In the genomic region with DNA sequence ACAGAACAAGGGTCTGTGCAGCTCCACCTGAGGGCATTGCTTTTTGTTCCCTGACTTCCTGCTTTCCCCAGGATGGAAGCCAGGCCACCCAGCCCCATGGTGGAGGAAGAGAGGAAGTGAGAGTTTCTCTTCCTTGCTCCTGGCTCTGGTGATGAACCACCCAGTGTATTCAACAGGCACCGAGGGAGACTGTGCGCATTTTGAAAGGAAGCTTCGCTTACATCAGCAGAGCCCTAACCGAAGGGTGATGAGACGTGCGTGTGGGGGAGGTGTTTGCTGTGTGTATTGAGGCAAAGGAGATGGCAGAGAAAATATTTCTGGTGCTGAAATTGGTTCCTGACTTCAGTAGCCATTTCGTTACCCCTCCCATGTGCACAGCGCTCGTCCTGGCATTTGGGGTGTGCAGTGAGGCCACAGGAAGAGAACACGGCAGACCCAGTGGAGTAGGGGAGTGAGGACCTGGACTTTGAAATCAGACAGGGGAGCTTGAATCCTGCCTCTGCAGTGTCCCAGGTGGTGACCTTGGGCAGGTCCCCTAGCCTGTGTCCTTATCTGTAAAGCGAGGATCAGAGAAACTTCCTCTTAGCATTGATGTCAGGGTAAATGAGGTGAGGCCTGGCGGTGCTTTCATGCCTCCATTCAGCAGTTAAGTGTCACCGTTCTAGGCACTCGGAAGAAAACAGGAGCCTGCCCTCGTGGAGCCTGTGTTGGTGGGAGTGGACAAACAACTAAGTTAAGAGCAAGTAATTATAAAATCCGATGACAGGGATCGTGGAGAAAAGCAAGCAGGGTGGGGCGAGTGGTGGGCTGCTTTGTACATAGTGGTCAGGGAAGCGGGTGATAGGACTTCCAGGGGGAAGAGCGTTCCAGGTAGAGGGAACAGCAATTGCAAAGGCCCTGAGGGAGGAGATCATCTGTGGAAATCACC, we compare ENCODE assay signal across 8 cellular contexts. TPM values are rescaled to one million over a fixed set of nuclear protein-coding genes. Genes with fewer than 3 reads are reported as not detected.
DNase-seq lines count a peak whose midpoint lies in the region; ATAC-seq, FAIRE-seq and TF ChIP-seq lines count a peak whose summit lies in the region.

No MANE protein-coding gene starts in this region.

- H2BK12ac ChIP-seq in trophoblast cell (ENCODE audit: low read length), result no peak overlapping the region

- H3K9me3 Mint-ChIP-seq in T-helper 1 cell treated with Interleukin-12 subunit alpha and Interleukin-12 subunit beta and Interleukin-4 antibody, amounts not matched to agents 30 μg/mL and 1 μg/mL, for 36 hours, result peaks cover 5% of the 10 kb centered on the region
- H3K9me3 Mint-ChIP-seq in endothelial cell (ENCODE audit: unreplicated experiment), result no peaks in the 10 kb centered on the region

- no peak overlapping the region for H2BK5ac ChIP-seq in trophoblast cell (ENCODE audit: low read depth, low read length, poor library complexity)

- no peak overlapping the region for H3K9ac ChIP-seq in trophoblast cell (ENCODE audit: low read length)

- TF ChIP-seq CTCF in endothelial cell (IDR thresholded peaks at IDR 0.05; ENCODE audit: unreplicated experiment), result no peak

- H4K12ac ChIP-seq in trophoblast cell (ENCODE audit: low read depth, low read length), result no peak overlapping the region

- peaks cover 18% of the 10 kb centered on the region for H3K36me3 Mint-ChIP-seq in T-helper 1 cell treated with Interleukin-12 subunit alpha and Interleukin-12 subunit beta and Interleukin-4 antibody, amounts not matched to agents 30 μg/mL and 1 μg/mL, for 36 hours (ENCODE audit: low read depth)
- H3K36me3 Mint-ChIP-seq in endothelial cell (ENCODE audit: low read depth, unreplicated experiment), result peaks cover 14% of the 10 kb centered on the region

- peaks cover 48% of the 10 kb centered on the region for H3K4me1 Mint-ChIP-seq in T-helper 1 cell treated with Interleukin-12 subunit alpha and Interleukin-12 subunit beta and Interleukin-4 antibody, amounts not matched to agents 30 μg/mL and 1 μg/mL, for 36 hours (ENCODE audit: low read depth)
- peaks cover 72% of the 10 kb centered on the region for H3K4me1 Mint-ChIP-seq in endothelial cell (ENCODE audit: unreplicated experiment)

- H2AK5ac ChIP-seq in trophoblast cell (ENCODE audit: low read length), result no peak overlapping the region

- peaks cover 4% of the 10 kb centered on the region for H3K79me1 ChIP-seq in trophoblast cell (ENCODE audit: low read length)

- TF ChIP-seq POLR2A in GM12891 (IDR thresholded peaks at IDR 0.05; ENCODE audit: low read depth, low read length), result no peak

- H3K9me3 ChIP-seq in trophoblast cell (ENCODE audit: insufficient read depth, low read depth, low read length), result no peaks in the 10 kb centered on the region

- no peak overlapping the region for H2BK120ac ChIP-seq in trophoblast cell (ENCODE audit: insufficient read depth, low read length, poor library complexity)

- no peak overlapping the region for H3K14ac ChIP-seq in trophoblast cell (ENCODE audit: low read length)

- no peaks in the 10 kb centered on the region for H3K27me3 Mint-ChIP-seq in T-helper 1 cell treated with Interleukin-12 subunit alpha and Interleukin-12 subunit beta and Interleukin-4 antibody, amounts not matched to agents 30 μg/mL and 1 μg/mL, for 36 hours (ENCODE audit: low read depth)
- H3K27me3 Mint-ChIP-seq in endothelial cell (ENCODE audit: unreplicated experiment), result peaks cover 9% of the 10 kb centered on the region

- WGBS in trophoblast cell (ENCODE audit: extremely low coverage, insufficient coverage, insufficient read length), result 100% methylated on average over 2 of the region's 20 CpGs

- H3K23ac ChIP-seq in trophoblast cell (ENCODE audit: low read length), result no peak overlapping the region

- no peak overlapping the region for H2AFZ ChIP-seq in trophoblast cell (ENCODE audit: insufficient read depth, low read length, poor library complexity)

- H3K4me3 ChIP-seq in trophoblast cell (ENCODE audit: low read depth, low read length), result no peak overlapping the region

- peaks cover 26 to 28% of the 10 kb centered on the region in 2 experiments for H3K36me3 ChIP-seq in trophoblast cell (ENCODE audit: control insufficient read depth in 1 of 2, insufficient read depth in 2 of 2, low read length in 2 of 2)

- peak overlapping the region; percentile 87 for H3K27ac Mint-ChIP-seq in T-helper 1 cell treated with Interleukin-12 subunit alpha and Interleukin-12 subunit beta and Interleukin-4 antibody, amounts not matched to agents 30 μg/mL and 1 μg/mL, for 36 hours
- peak overlapping the region; percentile 70 for H3K27ac Mint-ChIP-seq in endothelial cell (ENCODE audit: unreplicated experiment)

- peaks cover 17 to 35% of the 10 kb centered on the region in 2 experiments for H3K4me1 ChIP-seq in trophoblast cell (ENCODE audit: control insufficient read depth in 1 of 2, insufficient read depth in 2 of 2, low read length in 2 of 2)

- H3K18ac ChIP-seq in trophoblast cell (ENCODE audit: low read length), result no peak overlapping the region

- no peak overlapping the region for H4K8ac ChIP-seq in trophoblast cell (ENCODE audit: low read depth, low read length)

- ATAC-seq in GM21529 (IDR thresholded peaks at IDR 0.05; ENCODE audit: unreplicated experiment), result no peak

- peak overlapping the region; percentile 82 for H3K4ac ChIP-seq in trophoblast cell (ENCODE audit: low read depth, low read length)

- H3K4me2 ChIP-seq in trophoblast cell (ENCODE audit: low read length), result no peak overlapping the region

- no peaks in the 10 kb centered on the region for H3K27me3 ChIP-seq in trophoblast cell (ENCODE audit: insufficient read depth, low read length)

- no peak for FAIRE-seq in GM12891 (lab: Jason Lieb, UNC)

- H4K91ac ChIP-seq in trophoblast cell (ENCODE audit: low read depth, low read length), result no peak overlapping the region

- peaks cover 64% of the 10 kb centered on the region for H3K79me2 ChIP-seq in trophoblast cell (ENCODE audit: control insufficient read depth, insufficient read depth, low read length, poor library complexity)

- peak overlapping the region; percentile 76 for H3K4me3 Mint-ChIP-seq in T-helper 1 cell treated with Interleukin-12 subunit alpha and Interleukin-12 subunit beta and Interleukin-4 antibody, amounts not matched to agents 30 μg/mL and 1 μg/mL, for 36 hours
- peak overlapping the region; percentile 9 for H3K4me3 Mint-ChIP-seq in endothelial cell (ENCODE audit: unreplicated experiment)

- DNase-seq in GM12891 (ENCODE audit: insufficient read length, low spot score) (no peak), endothelial cell (ENCODE audit: low spot score) (no peak), trophoblast cell (peak in 1 of 2 donors; percentile 20), islet precursor cell (no peak), mesenteric fat pad (ENCODE audit: low spot score) (no peak), iPS-NIHi7 (ENCODE audit: extremely low spot score) (no peak)

- H3K27ac ChIP-seq in trophoblast cell (ENCODE audit: low read depth, low read length), result no peak overlapping the region

TF ChIP-seq in GM12891, 5 proteins besides CTCF, POLR2A, EP300 and RAD21:
- TF ChIP-seq TAF1 (IDR thresholded peaks at IDR 0.05; ENCODE audit: low read depth, low read length) (no peak), SPI1 (IDR thresholded peaks at IDR 0.05; ENCODE audit: low read depth, low read length) (peak; percentile 73)
TF ChIP-seq in GM12891: peak in this region for 1.

RNA-seq across cellular contexts. Expression of gene CMIP, which starts 7.4 kb away (rescaled TPM):
- polyA plus RNA-seq in GM12891 (2012; ENCODE audit: low read depth, missing spikeins), result 15.3 TPM
- total RNA-seq in endothelial cell (ENCODE audit: unreplicated experiment), result 98.9 TPM
- polyA plus RNA-seq in trophoblast cell (2013), result 78.7 and 79.2 TPM in 2 replicates
- 68.4 TPM for total RNA-seq in mesenteric fat pad
